In the genomic region with DNA sequence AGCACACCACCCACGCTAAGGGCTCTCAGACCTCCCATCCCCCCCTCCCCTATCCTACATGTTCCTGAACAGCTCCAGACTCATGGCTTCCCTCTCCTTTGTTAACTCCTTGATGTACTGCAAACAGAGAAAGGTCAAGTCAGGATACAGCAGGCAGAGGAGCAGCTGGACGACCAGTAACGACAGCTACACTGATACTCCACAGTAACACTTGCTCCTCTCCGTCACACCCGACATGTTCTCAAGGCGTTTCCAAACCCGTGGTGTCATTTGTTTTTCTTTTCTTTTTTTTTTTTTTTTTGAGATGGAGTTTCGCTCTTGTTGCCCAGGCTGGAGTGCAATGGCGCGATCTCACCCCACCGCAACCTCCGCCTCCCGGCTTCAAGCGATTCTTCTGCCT, we compare ENCODE assay signal across 18 cellular contexts. TPM values are rescaled to one million over a fixed set of nuclear protein-coding genes. Genes with fewer than 3 reads are reported as not detected.
"Had no signal": no experiment of that assay in that cellular context is flagged by ENCODE, and none has a peak within 500 bp of the region (broad histone marks: within the 10 kb centered on the region; RNA-seq: fewer than 3 reads in every experiment).

No MANE protein-coding gene starts in this region.

RNA-seq across cellular contexts. Expression of a gene that starts 4.3 kb away (rescaled TPM):
- total RNA-seq: chondrocyte, colonic mucosa, dermis microvascular lymphatic vessel endothelial cell, esophagus mucosa, esophagus squamous epithelium, gastrocnemius medialis, glomerular endothelial cell, heart right ventricle, kidney, left colon, left lung, left ventricle myocardium superior, lower leg skin, lower lobe of right lung, lung microvascular endothelial cell, mesenteric fat pad, mesothelial cell of epicardium, mucosa of descending colon had no signal
